ENCODE assay signal across 8 cellular contexts in the genomic region with DNA sequence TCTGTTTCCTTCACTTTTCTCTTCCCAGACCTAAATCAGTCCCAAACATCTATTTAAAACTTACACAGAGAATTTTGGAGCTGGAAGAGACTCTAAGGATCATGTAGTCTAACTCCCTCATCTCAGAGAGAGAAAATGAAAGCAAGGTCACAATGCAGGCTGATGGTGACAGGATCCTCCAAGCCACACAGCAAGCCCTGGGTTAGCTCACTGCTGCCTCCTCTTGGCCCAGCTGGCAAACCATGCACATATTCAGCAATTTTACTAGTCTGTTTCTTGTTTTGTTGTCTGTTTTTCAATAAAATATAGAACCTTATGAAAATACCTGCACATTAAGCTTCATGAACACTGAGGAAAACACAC. TPM values are rescaled to one million over a fixed set of nuclear protein-coding genes. Genes with fewer than 3 reads are reported as not detected.
DNase-seq lines count a peak whose midpoint lies in the region; ATAC-seq and FAIRE-seq lines count a peak whose summit lies in the region.

No MANE protein-coding gene starts in this region.

- H3K4me1 Mint-ChIP-seq in activated T-helper 1 cell treated with anti-CD3 and anti-CD28 coated beads, Interleukin-12 subunit alpha, Interleukin-12 subunit beta, Interleukin-2, Interleukin-4 antibody, amounts not matched to agents 30 ng/mL and 10 ng/mL and 1 ng/mL, durations not matched to agents 14 hours and 24 hours and 36 hours (ENCODE audit: low read depth), result peaks cover 49% of the 10 kb centered on the region

- H3K4me3 Mint-ChIP-seq in activated T-helper 1 cell treated with anti-CD3 and anti-CD28 coated beads, Interleukin-12 subunit alpha, Interleukin-12 subunit beta, Interleukin-2, Interleukin-4 antibody, amounts not matched to agents 30 ng/mL and 10 ng/mL and 1 ng/mL, durations not matched to agents 14 hours and 24 hours and 36 hours, result peak overlapping the region; percentile 83

- ATAC-seq in HG02870 (IDR thresholded peaks at IDR 0.05; ENCODE audit: unreplicated experiment), result peak; percentile 83

- no peak for FAIRE-seq in urothelium cell line (lab: Jason Lieb, UNC)

- peaks cover 3% of the 10 kb centered on the region for H3K9me3 Mint-ChIP-seq in activated T-helper 1 cell treated with anti-CD3 and anti-CD28 coated beads, Interleukin-12 subunit alpha, Interleukin-12 subunit beta, Interleukin-2, Interleukin-4 antibody, amounts not matched to agents 30 ng/mL and 10 ng/mL and 1 ng/mL, durations not matched to agents 14 hours and 24 hours and 36 hours

- H3K27me3 Mint-ChIP-seq in activated T-helper 1 cell treated with anti-CD3 and anti-CD28 coated beads, Interleukin-12 subunit alpha, Interleukin-12 subunit beta, Interleukin-2, Interleukin-4 antibody, amounts not matched to agents 30 ng/mL and 10 ng/mL and 1 ng/mL, durations not matched to agents 14 hours and 24 hours and 36 hours (ENCODE audit: insufficient read depth), result no peaks in the 10 kb centered on the region

- intact Hi-C loops in activated T-helper 1 cell treated with anti-CD3 and anti-CD28 coated beads, Interleukin-12 subunit alpha, Interleukin-12 subunit beta, Interleukin-2, Interleukin-4 antibody, amounts not matched to agents 30 ng/mL and 10 ng/mL and 1 ng/mL, durations not matched to agents 14 hours and 24 hours and 36 hours (cut with micrococcal nuclease), result loop anchor here (1.0 to 5.0 kb wide), 8 partner anchors 27 to 183 kb away; no protein-coding TSS in a partner anchor

- H3K27ac Mint-ChIP-seq in activated T-helper 1 cell treated with anti-CD3 and anti-CD28 coated beads, Interleukin-12 subunit alpha, Interleukin-12 subunit beta, Interleukin-2, Interleukin-4 antibody, amounts not matched to agents 30 ng/mL and 10 ng/mL and 1 ng/mL, durations not matched to agents 14 hours and 24 hours and 36 hours, result peak overlapping the region; percentile 89

- H3K36me3 Mint-ChIP-seq in activated T-helper 1 cell treated with anti-CD3 and anti-CD28 coated beads, Interleukin-12 subunit alpha, Interleukin-12 subunit beta, Interleukin-2, Interleukin-4 antibody, amounts not matched to agents 30 ng/mL and 10 ng/mL and 1 ng/mL, durations not matched to agents 14 hours and 24 hours and 36 hours (ENCODE audit: low read depth), result peaks cover 5% of the 10 kb centered on the region

- DNase-seq in DMS53 (lab: John Stamatoyannopoulos, UW) (peak; percentile 40), DMS53 treated with DMSO at 0.1 percent for 48 hours (lab: John Stamatoyannopoulos, UW; ENCODE audit: unreplicated experiment) (no peak), OCI-M1 (lab: John Stamatoyannopoulos, UW) (peak; percentile 86), iPS-NIHi11 (ENCODE audit: low spot score) (peak; percentile 36), urothelium cell line (ENCODE audit: low spot score) (no peak)
- peak; percentile 79 for DNase-seq in activated T-helper 1 cell treated with anti-CD3 and anti-CD28 coated beads, Interleukin-12 subunit alpha, Interleukin-12 subunit beta, Interleukin-2, Interleukin-4 antibody, amounts not matched to agents 30 ng/mL and 10 ng/mL and 1 ng/mL, durations not matched to agents 14 hours and 24 hours and 36 hours (ENCODE audit: low spot score)
- peak; percentile 57 for DNase-seq in stimulated activated CD8-positive, alpha-beta memory T cell treated with anti-CD3 and anti-CD28 coated beads, Interleukin-12 subunit alpha, Interleukin-12 subunit beta, amount 100 ng/mL, for 24 hours (ENCODE audit: extremely low read depth)

RNA-seq across cellular contexts. Expression of a gene that starts 27.7 kb away (rescaled TPM):
- total RNA-seq in activated T-helper 1 cell treated with anti-CD3 and anti-CD28 coated beads, Interleukin-12 subunit alpha, Interleukin-12 subunit beta, Interleukin-2, Interleukin-4 antibody, amounts not matched to agents 30 ng/mL and 10 ng/mL and 1 ng/mL, durations not matched to agents 14 hours and 24 hours and 36 hours, result 0.49 and 0.71 TPM in 2 replicates

RNA-seq across cellular contexts. Expression of a gene that starts 29.2 kb away (rescaled TPM):
- total RNA-seq in activated T-helper 1 cell treated with anti-CD3 and anti-CD28 coated beads, Interleukin-12 subunit alpha, Interleukin-12 subunit beta, Interleukin-2, Interleukin-4 antibody, amounts not matched to agents 30 ng/mL and 10 ng/mL and 1 ng/mL, durations not matched to agents 14 hours and 24 hours and 36 hours, result 43.7 and 53.6 TPM in 2 replicates

RNA-seq across cellular contexts. Expression of a gene that starts 56.7 kb away (rescaled TPM):
- 219 and 222 TPM in 2 replicates for total RNA-seq in activated T-helper 1 cell treated with anti-CD3 and anti-CD28 coated beads, Interleukin-12 subunit alpha, Interleukin-12 subunit beta, Interleukin-2, Interleukin-4 antibody, amounts not matched to agents 30 ng/mL and 10 ng/mL and 1 ng/mL, durations not matched to agents 14 hours and 24 hours and 36 hours

Comparison
In these comparisons a context has a peak if more than half of its experiments do, and no peak if none do; other contexts are left out.
1. DNase-seq: peak in DMS53 (single experiment), OCI-M1 (single experiment), activated T-helper 1 cell treated with anti-CD3 and anti-CD28 coated beads, Interleukin-12 subunit alpha, Interleukin-12 subunit beta, Interleukin-2, Interleukin-4 antibody, amounts not matched to agents 30 ng/mL and 10 ng/mL and 1 ng/mL, durations not matched to agents 14 hours and 24 hours and 36 hours (single experiment), iPS-NIHi11 (single experiment) and stimulated activated CD8-positive, alpha-beta memory T cell treated with anti-CD3 and anti-CD28 coated beads, Interleukin-12 subunit alpha, Interleukin-12 subunit beta, amount 100 ng/mL, for 24 hours (single experiment); none in DMS53 treated with DMSO at 0.1 percent for 48 hours (single experiment) and urothelium cell line (single experiment).